Comparison of ENCODE assay signal across 1 cellular context in the genomic region with DNA sequence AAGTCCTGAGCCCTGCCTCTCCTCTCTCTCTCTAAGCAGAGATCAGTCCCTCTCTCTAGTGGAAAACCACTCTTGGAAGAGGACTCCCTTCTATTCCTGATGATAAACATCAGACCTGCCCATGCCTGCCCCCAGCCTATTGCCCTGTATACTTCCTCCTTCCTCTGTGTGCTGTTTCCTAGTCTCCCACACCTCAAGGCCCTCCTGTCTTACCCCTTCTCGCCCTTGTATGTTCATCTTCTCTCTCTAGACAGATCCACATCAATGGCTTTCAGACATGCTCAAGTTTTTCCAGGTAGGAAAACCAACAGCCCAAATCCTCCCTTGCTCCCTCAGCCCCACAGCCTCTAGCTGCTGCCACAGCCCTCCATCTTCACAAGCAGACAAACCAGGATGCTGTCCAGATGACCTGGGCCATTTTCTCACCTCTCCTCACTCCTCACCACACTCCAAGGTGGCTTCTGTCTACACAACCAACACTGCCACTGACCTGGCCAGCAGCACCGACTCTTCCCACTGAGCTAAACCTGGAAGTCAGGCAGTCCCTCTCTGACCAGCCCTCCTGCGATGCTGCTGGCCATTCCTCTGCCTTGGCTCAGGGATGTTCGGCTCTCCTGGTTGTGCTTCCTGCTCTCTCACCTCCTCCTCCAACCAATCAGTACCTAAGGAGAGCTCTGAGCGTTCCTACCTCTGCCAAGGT.
TF ChIP-seq lines count a peak whose summit lies in the region.

No MANE protein-coding gene starts in this region.

TF ChIP-seq in H1, 55 proteins besides CTCF, POLR2A, EP300 and RAD21:
- TF ChIP-seq, protein P1, sequence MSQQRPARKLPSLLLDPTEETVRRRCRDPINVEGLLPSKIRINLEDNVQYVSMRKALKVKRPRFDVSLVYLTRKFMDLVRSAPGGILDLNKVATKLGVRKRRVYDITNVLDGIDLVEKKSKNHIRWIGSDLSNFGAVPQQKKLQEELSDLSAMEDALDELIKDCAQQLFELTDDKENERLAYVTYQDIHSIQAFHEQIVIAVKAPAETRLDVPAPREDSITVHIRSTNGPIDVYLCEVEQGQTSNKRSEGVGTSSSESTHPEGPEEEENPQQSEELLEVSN (IDR thresholded peaks at IDR 0.05), result no peak
- TF ChIP-seq NRF1 (IDR thresholded peaks at IDR 0.05; ENCODE audit: low read depth, low read length) (no peak), POU5F1 (IDR thresholded peaks at IDR 0.05; ENCODE audit: low read depth, low read length) (no peak), SP4 (IDR thresholded peaks at IDR 0.05; ENCODE audit: low read length) (no peak), SIX5 (IDR thresholded peaks at IDR 0.05; ENCODE audit: low read depth, low read length) (no peak), BRCA1 (IDR thresholded peaks at IDR 0.05; ENCODE audit: low read depth, low read length) (no peak), SIRT6 (IDR thresholded peaks at IDR 0.05; ENCODE audit: low read length) (no peak), KDM1A (IDR thresholded peaks at IDR 0.05; ENCODE audit: borderline replicate concordance, low read length) (no peak), SP1 (IDR thresholded peaks at IDR 0.05; ENCODE audit: low read depth, low read length) (no peak), CBX8 (IDR thresholded peaks at IDR 0.05; ENCODE audit: borderline replicate concordance, low read depth, low read length) (no peak), SRF (IDR thresholded peaks at IDR 0.05; ENCODE audit: low read depth, low read length) (no peak), BCL11A (IDR thresholded peaks at IDR 0.05; ENCODE audit: low read depth in 2 of 2, low read length in 2 of 2) (no peak), JUN (IDR thresholded peaks at IDR 0.05; ENCODE audit: low read depth, low read length) (no peak), EZH2 (IDR thresholded peaks at IDR 0.05; ENCODE audit: low read depth, low read length, severe bottlenecking) (no peak)
- TF ChIP-seq, protein P2, sequence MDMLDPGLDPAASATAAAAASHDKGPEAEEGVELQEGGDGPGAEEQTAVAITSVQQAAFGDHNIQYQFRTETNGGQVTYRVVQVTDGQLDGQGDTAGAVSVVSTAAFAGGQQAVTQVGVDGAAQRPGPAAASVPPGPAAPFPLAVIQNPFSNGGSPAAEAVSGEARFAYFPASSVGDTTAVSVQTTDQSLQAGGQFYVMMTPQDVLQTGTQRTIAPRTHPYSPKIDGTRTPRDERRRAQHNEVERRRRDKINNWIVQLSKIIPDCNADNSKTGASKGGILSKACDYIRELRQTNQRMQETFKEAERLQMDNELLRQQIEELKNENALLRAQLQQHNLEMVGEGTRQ (IDR thresholded peaks at IDR 0.05; ENCODE audit: low read length), result no peak
- TF ChIP-seq, protein P3, sequence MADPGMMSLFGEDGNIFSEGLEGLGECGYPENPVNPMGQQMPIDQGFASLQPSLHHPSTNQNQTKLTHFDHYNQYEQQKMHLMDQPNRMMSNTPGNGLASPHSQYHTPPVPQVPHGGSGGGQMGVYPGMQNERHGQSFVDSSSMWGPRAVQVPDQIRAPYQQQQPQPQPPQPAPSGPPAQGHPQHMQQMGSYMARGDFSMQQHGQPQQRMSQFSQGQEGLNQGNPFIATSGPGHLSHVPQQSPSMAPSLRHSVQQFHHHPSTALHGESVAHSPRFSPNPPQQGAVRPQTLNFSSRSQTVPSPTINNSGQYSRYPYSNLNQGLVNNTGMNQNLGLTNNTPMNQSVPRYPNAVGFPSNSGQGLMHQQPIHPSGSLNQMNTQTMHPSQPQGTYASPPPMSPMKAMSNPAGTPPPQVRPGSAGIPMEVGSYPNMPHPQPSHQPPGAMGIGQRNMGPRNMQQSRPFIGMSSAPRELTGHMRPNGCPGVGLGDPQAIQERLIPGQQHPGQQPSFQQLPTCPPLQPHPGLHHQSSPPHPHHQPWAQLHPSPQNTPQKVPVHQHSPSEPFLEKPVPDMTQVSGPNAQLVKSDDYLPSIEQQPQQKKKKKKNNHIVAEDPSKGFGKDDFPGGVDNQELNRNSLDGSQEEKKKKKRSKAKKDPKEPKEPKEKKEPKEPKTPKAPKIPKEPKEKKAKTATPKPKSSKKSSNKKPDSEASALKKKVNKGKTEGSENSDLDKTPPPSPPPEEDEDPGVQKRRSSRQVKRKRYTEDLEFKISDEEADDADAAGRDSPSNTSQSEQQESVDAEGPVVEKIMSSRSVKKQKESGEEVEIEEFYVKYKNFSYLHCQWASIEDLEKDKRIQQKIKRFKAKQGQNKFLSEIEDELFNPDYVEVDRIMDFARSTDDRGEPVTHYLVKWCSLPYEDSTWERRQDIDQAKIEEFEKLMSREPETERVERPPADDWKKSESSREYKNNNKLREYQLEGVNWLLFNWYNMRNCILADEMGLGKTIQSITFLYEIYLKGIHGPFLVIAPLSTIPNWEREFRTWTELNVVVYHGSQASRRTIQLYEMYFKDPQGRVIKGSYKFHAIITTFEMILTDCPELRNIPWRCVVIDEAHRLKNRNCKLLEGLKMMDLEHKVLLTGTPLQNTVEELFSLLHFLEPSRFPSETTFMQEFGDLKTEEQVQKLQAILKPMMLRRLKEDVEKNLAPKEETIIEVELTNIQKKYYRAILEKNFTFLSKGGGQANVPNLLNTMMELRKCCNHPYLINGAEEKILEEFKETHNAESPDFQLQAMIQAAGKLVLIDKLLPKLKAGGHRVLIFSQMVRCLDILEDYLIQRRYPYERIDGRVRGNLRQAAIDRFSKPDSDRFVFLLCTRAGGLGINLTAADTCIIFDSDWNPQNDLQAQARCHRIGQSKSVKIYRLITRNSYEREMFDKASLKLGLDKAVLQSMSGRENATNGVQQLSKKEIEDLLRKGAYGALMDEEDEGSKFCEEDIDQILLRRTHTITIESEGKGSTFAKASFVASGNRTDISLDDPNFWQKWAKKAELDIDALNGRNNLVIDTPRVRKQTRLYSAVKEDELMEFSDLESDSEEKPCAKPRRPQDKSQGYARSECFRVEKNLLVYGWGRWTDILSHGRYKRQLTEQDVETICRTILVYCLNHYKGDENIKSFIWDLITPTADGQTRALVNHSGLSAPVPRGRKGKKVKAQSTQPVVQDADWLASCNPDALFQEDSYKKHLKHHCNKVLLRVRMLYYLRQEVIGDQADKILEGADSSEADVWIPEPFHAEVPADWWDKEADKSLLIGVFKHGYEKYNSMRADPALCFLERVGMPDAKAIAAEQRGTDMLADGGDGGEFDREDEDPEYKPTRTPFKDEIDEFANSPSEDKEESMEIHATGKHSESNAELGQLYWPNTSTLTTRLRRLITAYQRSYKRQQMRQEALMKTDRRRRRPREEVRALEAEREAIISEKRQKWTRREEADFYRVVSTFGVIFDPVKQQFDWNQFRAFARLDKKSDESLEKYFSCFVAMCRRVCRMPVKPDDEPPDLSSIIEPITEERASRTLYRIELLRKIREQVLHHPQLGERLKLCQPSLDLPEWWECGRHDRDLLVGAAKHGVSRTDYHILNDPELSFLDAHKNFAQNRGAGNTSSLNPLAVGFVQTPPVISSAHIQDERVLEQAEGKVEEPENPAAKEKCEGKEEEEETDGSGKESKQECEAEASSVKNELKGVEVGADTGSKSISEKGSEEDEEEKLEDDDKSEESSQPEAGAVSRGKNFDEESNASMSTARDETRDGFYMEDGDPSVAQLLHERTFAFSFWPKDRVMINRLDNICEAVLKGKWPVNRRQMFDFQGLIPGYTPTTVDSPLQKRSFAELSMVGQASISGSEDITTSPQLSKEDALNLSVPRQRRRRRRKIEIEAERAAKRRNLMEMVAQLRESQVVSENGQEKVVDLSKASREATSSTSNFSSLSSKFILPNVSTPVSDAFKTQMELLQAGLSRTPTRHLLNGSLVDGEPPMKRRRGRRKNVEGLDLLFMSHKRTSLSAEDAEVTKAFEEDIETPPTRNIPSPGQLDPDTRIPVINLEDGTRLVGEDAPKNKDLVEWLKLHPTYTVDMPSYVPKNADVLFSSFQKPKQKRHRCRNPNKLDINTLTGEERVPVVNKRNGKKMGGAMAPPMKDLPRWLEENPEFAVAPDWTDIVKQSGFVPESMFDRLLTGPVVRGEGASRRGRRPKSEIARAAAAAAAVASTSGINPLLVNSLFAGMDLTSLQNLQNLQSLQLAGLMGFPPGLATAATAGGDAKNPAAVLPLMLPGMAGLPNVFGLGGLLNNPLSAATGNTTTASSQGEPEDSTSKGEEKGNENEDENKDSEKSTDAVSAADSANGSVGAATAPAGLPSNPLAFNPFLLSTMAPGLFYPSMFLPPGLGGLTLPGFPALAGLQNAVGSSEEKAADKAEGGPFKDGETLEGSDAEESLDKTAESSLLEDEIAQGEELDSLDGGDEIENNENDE (IDR thresholded peaks at IDR 0.05; ENCODE audit: insufficient replicate concordance, low read length), result no peak
